In genomic region chr17:41416478-41416877, GRCh38 we compare ENCODE assay signal across 24 cellular contexts. TPM values are rescaled to one million over a fixed set of nuclear protein-coding genes. Genes with fewer than 3 reads are reported as not detected.
DNase-seq lines count a peak whose midpoint lies in the region; ATAC-seq lines count a peak whose summit lies in the region.
"Had no signal": no experiment of that assay in that cellular context is flagged by ENCODE, and none has a peak within 500 bp of the region (broad histone marks: within the 10 kb centered on the region; RNA-seq: fewer than 3 reads in every experiment).

No MANE protein-coding gene starts in this region.

- H3K27me3 ChIP-seq in SJSA1 (replicated peaks) (no peaks in the 10 kb centered on the region), skeletal muscle satellite cell (ENCODE audit: control insufficient read depth, insufficient read depth, low read length) (no peaks in the 10 kb centered on the region)
- H3K27me3 ChIP-seq: testis had no signal

- H3K4me1 ChIP-seq in SJSA1 (replicated peaks): peaks cover 50% of the 10 kb centered on the region
- H3K4me1 ChIP-seq in skeletal muscle satellite cell (ENCODE audit: control insufficient read depth, insufficient read depth, low read length): peaks cover 43% of the 10 kb centered on the region

- peak; percentile 23 for DNase-seq in NCI-H2107 treated with DMSO at 0.1 percent for 48 hours (lab: John Stamatoyannopoulos, UW; ENCODE audit: unreplicated experiment)
- no peak for DNase-seq in NCI-H2107 (lab: John Stamatoyannopoulos, UW)
- DNase-seq in SJSA1 (ENCODE audit: low read depth in 1 of 2, low spot score in 2 of 2): no peak
- DNase-seq in kidney tubule cell (ENCODE audit: low spot score): peak; percentile 20
- DNase-seq in medulla oblongata (ENCODE audit: extremely low spot score): no peak
- DNase-seq in NCI-H1436 (lab: John Stamatoyannopoulos, UW): no peak
- DNase-seq: activated CD4-positive, CD25-positive, alpha-beta regulatory T cell; activated naive CD8-positive, alpha-beta T cell treated with anti-CD3 and anti-CD28 coated beads for 36 hours; C1 segment of cervical spinal cord; dorsolateral prefrontal cortex; head of caudate nucleus; Karpas-422; NCI-H1417 treated with DMSO at 0.1 percent for 48 hours; NCI-H510A; SHP77 treated with DMSO at 0.1 percent for 48 hours; small intestine; stimulated activated CD4-positive, alpha-beta T cell treated with anti-CD3 and anti-CD28 coated beads, Interleukin-4, amount 100 ng/mL, for 4 hours; T-helper 2 cell had no signal

- peak overlapping the region; percentile 58 for H3K27ac ChIP-seq in SJSA1
- H3K27ac ChIP-seq: dorsolateral prefrontal cortex had no signal

- no peaks in the 10 kb centered on the region for H3K9me3 ChIP-seq in SJSA1 (replicated peaks)
- no peaks in the 10 kb centered on the region for H3K9me3 ChIP-seq in skeletal muscle satellite cell (replicated peaks; ENCODE audit: low read length)
- H3K9me3 ChIP-seq: testis had no signal

- H3K4me3 ChIP-seq in SJSA1 (no peak overlapping the region), skeletal muscle satellite cell (ENCODE audit: low read length) (no peak overlapping the region)
- H3K4me3 ChIP-seq: dorsolateral prefrontal cortex, testis had no signal

- H3K36me3 ChIP-seq in SJSA1 (no peaks in the 10 kb centered on the region), skeletal muscle satellite cell (ENCODE audit: insufficient read depth, low read length) (no peaks in the 10 kb centered on the region)

- no peak for ATAC-seq in HG03469 (IDR thresholded peaks at IDR 0.05; ENCODE audit: unreplicated experiment)

- H3K9ac ChIP-seq in skeletal muscle satellite cell (ENCODE audit: low read depth, low read length): peak overlapping the region; percentile 8

- no peak overlapping the region for H3K4me2 ChIP-seq in skeletal muscle satellite cell (ENCODE audit: low read length)

RNA-seq across cellular contexts. Expression of gene KRT37, which starts 7.9 kb away (rescaled TPM):
- total RNA-seq in SJSA1 (2014; rRNA removed; shearing (Covaris generic)): not detected in 2 replicates
- total RNA-seq in skeletal muscle satellite cell (2012; rRNA removed): not detected in 2 replicates
- total RNA-seq: A172; activated naive CD8-positive, alpha-beta T cell treated with anti-CD3 and anti-CD28 coated beads for 36 hours; bronchial epithelial cell; dorsolateral prefrontal cortex; omental fat pad; testis had no signal

RNA-seq across cellular contexts. Expression of gene KRT31, which starts 19.1 kb away (rescaled TPM):
- not detected in 2 replicates for total RNA-seq in SJSA1 (2014; rRNA removed; shearing (Covaris generic))
- not detected in 2 replicates for total RNA-seq in skeletal muscle satellite cell (2012; rRNA removed)
- total RNA-seq: A172; activated naive CD8-positive, alpha-beta T cell treated with anti-CD3 and anti-CD28 coated beads for 36 hours; bronchial epithelial cell; omental fat pad had no signal

RNA-seq across cellular contexts. Expression of gene KRT38, which starts 24.3 kb away (rescaled TPM):
- total RNA-seq in SJSA1 (2014; rRNA removed; shearing (Covaris generic)): not detected in 2 replicates
- total RNA-seq in skeletal muscle satellite cell (2012; rRNA removed): not detected in 2 replicates
- total RNA-seq: A172; activated naive CD8-positive, alpha-beta T cell treated with anti-CD3 and anti-CD28 coated beads for 36 hours; bronchial epithelial cell; dorsolateral prefrontal cortex; omental fat pad; testis had no signal

RNA-seq across cellular contexts. Expression of gene KRT34, which starts 34.4 kb away (rescaled TPM):
- total RNA-seq in SJSA1 (2014; rRNA removed; shearing (Covaris generic)): 0.84 and 1.6 TPM in 2 replicates
- 2.2 and 2.8 TPM in 2 replicates for total RNA-seq in skeletal muscle satellite cell (2012; rRNA removed)
- total RNA-seq: activated naive CD8-positive, alpha-beta T cell treated with anti-CD3 and anti-CD28 coated beads for 36 hours; omental fat pad had no signal

RNA-seq across cellular contexts. Expression of gene KRT33B, which starts 46.9 kb away (rescaled TPM):
- total RNA-seq in SJSA1 (2014; rRNA removed; shearing (Covaris generic)): 0.21 and 0.72 TPM in 2 replicates
- total RNA-seq in skeletal muscle satellite cell (2012; rRNA removed): not detected in 2 replicates
- total RNA-seq: A172; activated naive CD8-positive, alpha-beta T cell treated with anti-CD3 and anti-CD28 coated beads for 36 hours; omental fat pad had no signal

Comparison
In these comparisons a context has a peak if more than half of its experiments do, and no peak if none do; other contexts are left out.
1. DNase-seq: peak in NCI-H2107 treated with DMSO at 0.1 percent for 48 hours (single experiment) and kidney tubule cell (single experiment); none in NCI-H2107 (single experiment), SJSA1 (0 of 2), medulla oblongata (single experiment) and NCI-H1436 (single experiment).